8 cellular contexts compared by ENCODE assay signal in the genomic region with DNA sequence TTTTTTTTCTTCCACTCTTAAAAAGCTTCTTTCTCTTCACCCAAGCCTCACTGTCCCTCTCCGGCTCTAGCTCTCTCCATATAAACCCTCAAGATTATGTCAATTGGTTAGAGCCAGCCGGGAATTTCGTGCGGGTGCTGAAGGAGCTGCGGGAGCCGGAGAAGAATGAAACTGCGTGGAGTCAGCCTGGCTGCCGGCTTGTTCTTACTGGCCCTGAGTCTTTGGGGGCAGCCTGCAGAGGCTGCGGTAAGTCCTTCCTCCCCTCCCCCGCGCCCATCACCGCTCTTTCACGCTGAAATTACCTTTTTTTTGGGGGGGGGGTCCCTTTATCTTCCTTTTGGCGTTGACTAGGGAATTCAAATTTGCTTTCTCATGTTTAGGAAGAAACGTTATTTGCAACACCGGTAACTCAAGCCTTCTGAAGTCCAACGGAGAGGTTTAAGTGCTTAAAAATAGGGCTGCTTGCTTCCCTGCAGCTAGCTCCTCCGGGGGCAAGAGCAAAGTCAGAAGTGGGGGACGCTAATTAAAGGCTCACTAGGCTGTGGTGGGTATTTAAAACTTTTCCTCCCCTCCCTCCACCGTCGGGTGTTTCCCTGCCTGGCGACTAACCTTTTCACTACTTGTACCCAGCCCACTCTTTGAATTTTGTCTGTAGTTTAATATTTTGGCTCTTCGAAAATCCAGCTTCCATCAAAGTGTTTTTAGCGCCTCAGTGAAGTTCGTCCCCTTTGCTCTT. TPM values are rescaled to one million over a fixed set of nuclear protein-coding genes. Genes with fewer than 3 reads are reported as not detected.
DNase-seq lines count a peak whose midpoint lies in the region; ATAC-seq and TF ChIP-seq lines count a peak whose summit lies in the region.

No MANE protein-coding gene starts in this region.

- H3K4me1 ChIP-seq in left lung (no peaks in the 10 kb centered on the region), urinary bladder (ENCODE audit: insufficient read depth) (no peaks in the 10 kb centered on the region)

- H3K4me1 Mint-ChIP-seq in activated T-cell treated with anti-CD3 and anti-CD28 coated beads, Interleukin-2, amount 50 U/mL, for 72 hours (ENCODE audit: low read depth), result peaks cover 14% of the 10 kb centered on the region

- H3K36me3 ChIP-seq in brain microvascular endothelial cell (replicated peaks) (no peaks in the 10 kb centered on the region), left lung (no peaks in the 10 kb centered on the region), urinary bladder (ENCODE audit: insufficient read depth) (no peaks in the 10 kb centered on the region)

- H3K27me3 ChIP-seq in brain microvascular endothelial cell (replicated peaks), result no peaks in the 10 kb centered on the region
- H3K27me3 ChIP-seq in left lung, result peaks cover 9 to 19% of the 10 kb centered on the region in 2 donors

- 1% methylated on average over 25 of the region's 25 CpGs for WGBS in urinary bladder

- intact Hi-C loops in left lung (cut with DNase I), result no loop called here

- peak overlapping the region; percentile 68 for H3K4me3 ChIP-seq in brain microvascular endothelial cell (ENCODE audit: low read depth, low read length)
- peak overlapping the region; percentile 32 to 36 for H3K4me3 ChIP-seq in left lung
- H3K4me3 ChIP-seq in urinary bladder (ENCODE audit: low read depth, low read length), result peak overlapping the region; percentile 73

- no peak for TF ChIP-seq CTCF in brain microvascular endothelial cell (IDR thresholded peaks at IDR 0.05; ENCODE audit: low read depth, low read length, missing control alignments)
- no peak for TF ChIP-seq CTCF in left lung (IDR thresholded peaks at IDR 0.05)

- H3K36me3 Mint-ChIP-seq in activated T-cell treated with anti-CD3 and anti-CD28 coated beads, Interleukin-2, amount 50 U/mL, for 72 hours (ENCODE audit: insufficient read depth in 2 of 2), result no peaks in the 10 kb centered on the region

- ATAC-seq in activated T-cell treated with anti-CD3 and anti-CD28 coated beads, Interleukin-2, amount 50 U/mL, for 72 hours (replicated peaks in 1 of 2), result no peak
- ATAC-seq in left lung, result peak; percentile 68

- no peak overlapping the region for H3K27ac Mint-ChIP-seq in activated T-cell treated with anti-CD3 and anti-CD28 coated beads, Interleukin-2, amount 50 U/mL, for 72 hours

- H3K4me3 Mint-ChIP-seq in activated T-cell treated with anti-CD3 and anti-CD28 coated beads, Interleukin-2, amount 50 U/mL, for 72 hours, result peak overlapping the region; percentile 68 to 81

- DNase-seq in activated T-cell treated with anti-CD3 and anti-CD28 coated beads, Interleukin-2, amount 50 U/mL, for 72 hours, result no peak
- no peak for DNase-seq in activated T-cell treated with anti-CD3 and anti-CD28 coated beads, Interleukin-2, amount 50 U/mL, for 48 hours
- DNase-seq in brain microvascular endothelial cell, result no peak
- no peak for DNase-seq in left lung
- no peak for DNase-seq in NCI-H82 treated with DMSO at 0.1 percent for 48 hours (lab: John Stamatoyannopoulos, UW; ENCODE audit: unreplicated experiment)
- no peak for DNase-seq in NCI-H2107 (lab: John Stamatoyannopoulos, UW)
- DNase-seq in activated naive CD4-positive, alpha-beta T cell treated with Interleukin-2 at 50 U/mL for 16 hours, result no peak

- H3K9me3 Mint-ChIP-seq in activated T-cell treated with anti-CD3 and anti-CD28 coated beads, Interleukin-2, amount 50 U/mL, for 72 hours, result no peaks in the 10 kb centered on the region

- in situ Hi-C loops in brain microvascular endothelial cell (cut with HindIII; ENCODE audit: low pct_ligation_motif_present, low sequenced_read_pairs), result no loop called here

- no peaks in the 10 kb centered on the region for H3K9me3 ChIP-seq in left lung

- peaks cover 67% of the 10 kb centered on the region for H3K27me3 Mint-ChIP-seq in activated T-cell treated with anti-CD3 and anti-CD28 coated beads, Interleukin-2, amount 50 U/mL, for 72 hours (ENCODE audit: low read depth)

- H3K27ac ChIP-seq in brain microvascular endothelial cell (peak overlapping the region; percentile 78), left lung (peak overlapping the region in 1 of 2 donors; percentile 7), urinary bladder (ENCODE audit: low read depth) (peak overlapping the region; percentile 38)

RNA-seq across cellular contexts. Expression of a gene that starts 0.5 kb away (rescaled TPM):
- under 1 TPM in 1 of 2 donors, not detected in 1; 0.21 TPM for total RNA-seq in activated T-cell treated with anti-CD3 and anti-CD28 coated beads, Interleukin-2, amount 50 U/mL, for 72 hours
- 10 to 100 TPM; 15.5 to 39.2 TPM for total RNA-seq in left lung
- total RNA-seq in urinary bladder, result 296 TPM
- 59.3 TPM for polyA plus RNA-seq in urinary bladder

RNA-seq across cellular contexts. Expression of a gene that starts 1.9 kb away (rescaled TPM):
- not detected for total RNA-seq in activated T-cell treated with anti-CD3 and anti-CD28 coated beads, Interleukin-2, amount 50 U/mL, for 72 hours
- total RNA-seq in left lung (1 to 10 TPM; 1.2 to 1.4 TPM), urinary bladder (39.0 TPM)
- 65.8 TPM for polyA plus RNA-seq in urinary bladder

Comparison
In these comparisons a context has a peak if more than half of its experiments do, and no peak if none do; other contexts are left out.
1. RNA of a gene that starts 0.5 kb away (total RNA-seq): 296 TPM in urinary bladder (single experiment) and 15.5 to 39.2 TPM in left lung; 0.21 TPM in activated T-cell treated with anti-CD3 and anti-CD28 coated beads, Interleukin-2, amount 50 U/mL, for 72 hours; every median in the first group is over 10 times any median in the second.
2. RNA of a gene that starts 1.9 kb away (total RNA-seq): 39.0 TPM in urinary bladder (single experiment); 1.2 to 1.4 TPM in left lung and not detected in activated T-cell treated with anti-CD3 and anti-CD28 coated beads, Interleukin-2, amount 50 U/mL, for 72 hours; every median in the first group is over 10 times any median in the second.
3. Peak in every context shown above with its lines, with median percentiles within 50 percentile points of each other: H3K4me3 ChIP-seq.